Comparison of ENCODE assay signal across 8 cellular contexts in genomic region chr19:37654118-37654517, GRCh38. TPM values are rescaled to one million over a fixed set of nuclear protein-coding genes. Genes with fewer than 3 reads are reported as not detected.
DNase-seq lines count a peak whose midpoint lies in the region; TF ChIP-seq lines count a peak whose summit lies in the region.

No MANE protein-coding gene starts in this region.

- POLR2A ChIA-PET in OCI-LY7 (lab: Charles Lee), result interaction anchor here (0.6 kb wide), 1 partner anchor 63 kb away, joined by 3 read pairs; no protein-coding TSS in a partner anchor

- H2AFZ ChIP-seq in OCI-LY7 (ENCODE audit: low read length), result peak overlapping the region; percentile 93; the same call in 1 of the 2 replicates

- TF ChIP-seq CTCF in OCI-LY7 (conservative IDR thresholded peaks at IDR 0.05; ENCODE audit: low read length), result no peak
- no peak for TF ChIP-seq CTCF in prostate gland (IDR thresholded peaks at IDR 0.05)

- no peak for DNase-seq in OCI-LY7 (ENCODE audit: low spot score)
- no peak for DNase-seq in epithelial cell of prostate (ENCODE audit: low read depth, low spot score)
- DNase-seq in prostate gland (ENCODE audit: low spot score), result no peak
- DNase-seq in SHP77 (lab: John Stamatoyannopoulos, UW), result no peak
- no peak for DNase-seq in HuH-7 (ENCODE audit: low spot score)
- DNase-seq in HCEC 1CT, result no peak
- DNase-seq in KBM-7, result no peak

- 1% methylated on average over 5 of the region's 5 CpGs for WGBS in prostate gland

- H3K27ac ChIP-seq in OCI-LY7 (ENCODE audit: low read depth, low read length, poor library complexity, severe bottlenecking), result no peak overlapping the region
- peak overlapping the region; percentile 84 for H3K27ac ChIP-seq in epithelial cell of prostate
- H3K27ac ChIP-seq in prostate gland, result peak overlapping the region; percentile 95 to 98

- H3K4me3 ChIP-seq in OCI-LY7 (ENCODE audit: low read depth, low read length, poor library complexity, severe bottlenecking) (peak overlapping the region; percentile 80), prostate gland (peak overlapping the region; percentile 71 to 80)

- intact Hi-C loops in OCI-LY7 (cut with micrococcal nuclease; ENCODE audit: unreplicated experiment), result no loop called here
- intact Hi-C loops in prostate gland (cut with DNase I), result loop anchor here (10.0 kb wide), 1 partner anchor 279 kb away; the partner anchor contains the start of gene ZNF527

- TF ChIP-seq POLR2A in prostate gland (IDR thresholded peaks at IDR 0.05), result no peak

- H3K9me2 ChIP-seq in OCI-LY7 (ENCODE audit: insufficient read depth, low read length), result no peaks in the 10 kb centered on the region

- H3K4me2 ChIP-seq in OCI-LY7 (ENCODE audit: low read length), result peak overlapping the region; percentile 73

- H3K9ac ChIP-seq in ES-I3 (ENCODE audit: low read depth, low read length), result peak overlapping the region; percentile 91

- BruUV-seq in OCI-LY7 (replicated peaks; lab: Mats Ljungman, UMichigan), result no TSS peak

- CTCF ChIA-PET in OCI-LY7 (lab: Charles Lee; ENCODE audit: unreplicated experiment), result no interaction called here

- no peaks in the 10 kb centered on the region for H3K4me1 ChIP-seq in ES-I3 (ENCODE audit: insufficient read depth, low read length)
- peaks cover 7% of the 10 kb centered on the region for H3K4me1 ChIP-seq in OCI-LY7 (ENCODE audit: insufficient read depth, low read length, poor library complexity, severe bottlenecking)
- H3K4me1 ChIP-seq in prostate gland (replicated peaks), result no peaks in the 10 kb centered on the region

- H3K9me3 ChIP-seq in ES-I3 (ENCODE audit: control insufficient read depth, insufficient read depth, low read length) (no peaks in the 10 kb centered on the region), OCI-LY7 (ENCODE audit: low read length) (0 out of 2 replicates have a peak, but pooled peaks cover 3% of the 10 kb centered on the region), prostate gland (no peaks in the 10 kb centered on the region)

- H3K27me3 ChIP-seq in prostate gland (replicated peaks; ENCODE audit: insufficient read depth), result no peaks in the 10 kb centered on the region

- H3K79me2 ChIP-seq in OCI-LY7 (ENCODE audit: insufficient read depth, low read depth, low read length), result peaks cover 23% of the 10 kb centered on the region; the same call in 1 of the 2 replicates

- in situ Hi-C loops in KBM-7 (cut with MboI; ENCODE audit: low pct_unique_long_range_greater_than_20kb, low sequenced_read_pairs), result no loop called here

- no peaks in the 10 kb centered on the region for H4K20me1 ChIP-seq in OCI-LY7 (ENCODE audit: insufficient read depth, low read length)

- H3K36me3 ChIP-seq in ES-I3 (ENCODE audit: insufficient read depth, low read length) (no peaks in the 10 kb centered on the region), OCI-LY7 (ENCODE audit: insufficient read depth, low read length) (peaks cover 6% of the 10 kb centered on the region; the same call in 1 of the 2 replicates), prostate gland (no peaks in the 10 kb centered on the region)

RNA-seq across cellular contexts. Expression of gene ZFP30, which starts 1.1 kb away (rescaled TPM):
- total RNA-seq in OCI-LY7 (2014; rRNA removed; shearing (Covaris generic)), result 4.5 and 6.2 TPM in 2 replicates
- total RNA-seq in OCI-LY7 (2022), result 12.8 and 13.5 TPM in 2 replicates
- 1 to 10 TPM; 5.7 to 6.8 TPM for total RNA-seq in prostate gland

RNA-seq across cellular contexts. Expression of gene ZNF540, which starts 59.4 kb away (rescaled TPM):
- 0.44 and 0.59 TPM in 2 replicates for total RNA-seq in OCI-LY7 (2014; rRNA removed; shearing (Covaris generic))
- 0.39 and 0.46 TPM in 2 replicates for total RNA-seq in OCI-LY7 (2022)
- total RNA-seq in prostate gland, result 1 to 10 TPM; 2.9 to 3.1 TPM

RNA-seq across cellular contexts. Expression of gene ZNF571, which starts 59.5 kb away (rescaled TPM):
- total RNA-seq in OCI-LY7 (2014; rRNA removed; shearing (Covaris generic)), result 1.3 and 8.0 TPM in 2 replicates
- total RNA-seq in OCI-LY7 (2022) (2.6 and 4.2 TPM in 2 replicates), prostate gland (10 to 100 TPM in 1 of 2 donors, 1 to 10 TPM in 1; 4.5 to 34.2 TPM)
